In the genomic region with DNA sequence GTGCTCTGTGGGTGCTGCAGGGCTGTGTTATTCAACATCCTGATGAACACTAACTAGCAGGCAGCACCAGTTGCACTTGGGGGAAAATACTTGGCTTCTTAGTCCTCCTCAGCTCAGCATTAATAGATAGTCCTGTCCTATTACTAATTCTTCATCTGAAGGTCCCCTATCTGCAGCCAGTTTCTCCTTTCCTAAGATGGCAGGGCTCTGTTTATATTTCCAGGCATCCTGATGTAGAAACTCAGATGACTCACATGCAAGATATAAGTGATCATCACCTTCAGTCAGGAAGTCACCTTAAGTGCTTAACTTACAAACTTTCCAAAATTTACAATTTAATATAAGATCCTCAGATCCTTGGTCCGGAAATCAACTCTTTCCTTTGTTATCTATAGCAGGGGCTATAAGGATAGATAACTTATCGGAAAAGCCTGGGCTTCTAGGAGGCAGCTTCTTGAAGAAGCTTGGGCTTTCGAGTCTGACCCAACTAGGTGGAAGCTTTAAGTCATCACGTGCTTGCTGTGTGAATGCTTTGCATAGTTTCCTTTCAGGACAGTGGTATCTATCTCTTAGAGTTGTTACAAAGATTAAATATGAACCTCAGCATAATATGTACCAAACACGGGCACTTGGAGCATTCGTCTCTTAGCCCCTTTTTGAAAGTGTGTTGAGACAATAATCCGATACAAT, we compare ENCODE assay signal across 20 cellular contexts.
"Had no signal": no experiment of that assay in that cellular context is flagged by ENCODE, and none has a peak within 500 bp of the region (broad histone marks: within the 10 kb centered on the region; RNA-seq: fewer than 3 reads in every experiment).

No MANE protein-coding gene starts in this region.

- H3K4me1 Mint-ChIP-seq: activated CD4-positive, alpha-beta memory T cell treated with anti-CD3 and anti-CD28 coated beads, Interleukin-2, amount 10 ng/mL, durations not matched to agents 7 days and 5 days had no signal

- H3K36me3 ChIP-seq: esophagus muscularis mucosa, thoracic aorta, upper lobe of left lung had no signal

- H3K36me3 Mint-ChIP-seq: activated CD8-positive, alpha-beta memory T cell treated with anti-CD3 and anti-CD28 coated beads, Interleukin-2, amount 10 ng/mL, durations not matched to agents 7 days and 5 days; T-cell had no signal

- H3K27ac Mint-ChIP-seq: activated CD4-positive, alpha-beta memory T cell treated with anti-CD3 and anti-CD28 coated beads, Interleukin-2, amount 10 ng/mL, durations not matched to agents 7 days and 5 days; activated CD8-positive, alpha-beta memory T cell treated with anti-CD3 and anti-CD28 coated beads, Interleukin-2, amount 10 ng/mL, durations not matched to agents 7 days and 5 days; activated T-helper 2 cell treated with anti-CD3 and anti-CD28 coated beads, Interferon-gamma antibody, Interleukin-2, Interleukin-4, amounts not matched to agents 10 μg/mL and 5 μg/mL and 100 μg/mL, durations not matched to agents 14 hours and 24 hours and 36 hours; dendritic cell treated with granulocyte-macrophage colony-stimulating factor and Interleukin-4, amounts not matched to agents 40 ng/mL and 50 ng/mL, for 4 days; T-cell had no signal

- H3K4me3 ChIP-seq: esophagus muscularis mucosa, lung, thoracic aorta, upper lobe of left lung had no signal

- H3K27me3 ChIP-seq: esophagus muscularis mucosa, upper lobe of left lung had no signal

- H3K9me3 ChIP-seq: esophagus muscularis mucosa, thoracic aorta, upper lobe of left lung had no signal

- ATAC-seq: activated CD8-positive, alpha-beta memory T cell treated with anti-CD3 and anti-CD28 coated beads, Interleukin-2, amount 10 ng/mL, durations not matched to agents 7 days and 5 days; SK-N-SH treated with all-trans-retinoic acid at 6 μM for 48 hours had no signal

- H3K27me3 Mint-ChIP-seq: dendritic cell treated with granulocyte-macrophage colony-stimulating factor and Interleukin-4, amounts not matched to agents 40 ng/mL and 50 ng/mL, for 4 days had no signal

- H3K4me3 Mint-ChIP-seq: activated CD4-positive, alpha-beta memory T cell treated with anti-CD3 and anti-CD28 coated beads, Interleukin-2, amount 10 ng/mL, durations not matched to agents 7 days and 5 days; activated CD8-positive, alpha-beta memory T cell treated with anti-CD3 and anti-CD28 coated beads, Interleukin-2, amount 10 ng/mL, durations not matched to agents 7 days and 5 days; dendritic cell treated with granulocyte-macrophage colony-stimulating factor and Interleukin-4, amounts not matched to agents 40 ng/mL and 50 ng/mL, for 4 days; nephron; T-cell had no signal

- DNase-seq: activated CD4-positive, alpha-beta memory T cell treated with anti-CD3 and anti-CD28 coated beads, Interleukin-2, amount 10 ng/mL, durations not matched to agents 7 days and 5 days; activated CD4-positive, alpha-beta T cell treated with anti-CD3 and anti-CD28 coated beads for 48 hours; activated CD4-positive, CD25-positive, alpha-beta regulatory T cell; activated CD8-positive, alpha-beta memory T cell treated with anti-CD3 and anti-CD28 coated beads, Interleukin-2, amount 10 ng/mL, durations not matched to agents 7 days and 5 days; activated naive CD4-positive, alpha-beta T cell treated with Interleukin-2 at 50 U/mL for 16 hours; activated T-cell treated with anti-CD3 and anti-CD28 coated beads, Interleukin-2, amount 50 U/mL, for 1 hour; aorta; effector CD8-positive, alpha-beta T cell; left cardiac atrium; midbrain; nucleus accumbens; T-cell; upper lobe of left lung had no signal

- H3K27ac ChIP-seq: esophagus muscularis mucosa, thoracic aorta, upper lobe of left lung had no signal

- H3K9me3 Mint-ChIP-seq: activated CD4-positive, alpha-beta memory T cell treated with anti-CD3 and anti-CD28 coated beads, Interleukin-2, amount 10 ng/mL, durations not matched to agents 7 days and 5 days; activated T-helper 2 cell treated with anti-CD3 and anti-CD28 coated beads, Interferon-gamma antibody, Interleukin-2, Interleukin-4, amounts not matched to agents 10 μg/mL and 5 μg/mL and 100 μg/mL, durations not matched to agents 14 hours and 24 hours and 36 hours; dendritic cell treated with granulocyte-macrophage colony-stimulating factor and Interleukin-4, amounts not matched to agents 40 ng/mL and 50 ng/mL, for 4 days; nephron; T-cell had no signal
